Comparison of ENCODE assay signal across 1 cellular context in genomic region chr1:202951437-202951836, GRCh38.
TF ChIP-seq lines count a peak whose summit lies in the region.

No MANE protein-coding gene starts in this region.

TF ChIP-seq in SK-N-SH, 30 proteins besides CTCF, POLR2A, EP300 and RAD21:
- peak; percentile 84 for TF ChIP-seq RCOR1 (IDR thresholded peaks at IDR 0.05; ENCODE audit: low read length)
- TF ChIP-seq YY1 (IDR thresholded peaks at IDR 0.05; ENCODE audit: low read depth), result no peak
- peak; percentile 65 for TF ChIP-seq GATA2 (CRISPR knock-in tag; IDR thresholded peaks at IDR 0.05)
- no peak for TF ChIP-seq USF2 (IDR thresholded peaks at IDR 0.05; ENCODE audit: borderline replicate concordance, low read depth, low read length)
- no peak for TF ChIP-seq RFX5 (IDR thresholded peaks at IDR 0.05; ENCODE audit: low read length)
